Comparison of ENCODE assay signal across 9 cellular contexts in genomic region chr16:28623172-28623711, GRCh38. TPM values are rescaled to one million over a fixed set of nuclear protein-coding genes. Genes with fewer than 3 reads are reported as not detected.
DNase-seq lines count a peak whose midpoint lies in the region; ATAC-seq, FAIRE-seq and TF ChIP-seq lines count a peak whose summit lies in the region.
"Had no signal": no experiment of that assay in that cellular context is flagged by ENCODE, and none has a peak within 500 bp of the region (broad histone marks: within the 10 kb centered on the region; RNA-seq: fewer than 3 reads in every experiment).

No MANE protein-coding gene starts in this region.

- H3K4me2 ChIP-seq in GM23248 (ENCODE audit: unreplicated experiment) = no peak overlapping the region

- no peak overlapping the region for H3K9ac ChIP-seq in GM23248

- no peak for TF ChIP-seq POLR2A in H54 (IDR thresholded peaks at IDR 0.05; ENCODE audit: low read depth, low read length)

- no peak overlapping the region for H3K27ac ChIP-seq in GM23248
- H3K27ac ChIP-seq: SJSA1 had no signal

- no peaks in the 10 kb centered on the region; the same call in 1 of the 2 replicates for H3K27me3 ChIP-seq in GM23248 (replicated peaks; ENCODE audit: insufficient read depth)

- H3K27me3 Mint-ChIP-seq in glutamatergic neuron (ENCODE audit: unreplicated experiment) = peaks cover 2% of the 10 kb centered on the region

- H3K4me1 Mint-ChIP-seq in glutamatergic neuron (ENCODE audit: low read depth, unreplicated experiment) = no peaks in the 10 kb centered on the region

- ATAC-seq in GM19023 (IDR thresholded peaks at IDR 0.05; ENCODE audit: unreplicated experiment) (no peak), HG02610 (IDR thresholded peaks at IDR 0.05; ENCODE audit: unreplicated experiment) (no peak)

- in situ Hi-C loops in GM23248 (cut with MboI) = loop anchor here (10.0 kb wide), 1 partner anchor 48 kb away; no protein-coding TSS in a partner anchor

- H3K27ac Mint-ChIP-seq in glutamatergic neuron (ENCODE audit: unreplicated experiment) = no peak overlapping the region

- no peaks in the 10 kb centered on the region for H3F3A ChIP-seq in GM23248 (ENCODE audit: insufficient read depth)

- no peaks in the 10 kb centered on the region for H3K4me1 ChIP-seq in GM23248 (ENCODE audit: insufficient read depth)
- H3K4me1 ChIP-seq: SJSA1 had no signal

- no peaks in the 10 kb centered on the region for H3K9me3 ChIP-seq in GM23248 (ENCODE audit: low read depth)

- FAIRE-seq in H54 (lab: Jason Lieb, UNC) = no peak

- H3K36me3 Mint-ChIP-seq in glutamatergic neuron (ENCODE audit: unreplicated experiment) = no peaks in the 10 kb centered on the region

- H3K4me3 Mint-ChIP-seq in glutamatergic neuron (ENCODE audit: unreplicated experiment) = peak overlapping the region; percentile 52

- no peaks in the 10 kb centered on the region for H4K20me1 ChIP-seq in GM23248 (ENCODE audit: insufficient read depth)

- no peaks in the 10 kb centered on the region for H3K9me2 ChIP-seq in GM23248 (ENCODE audit: insufficient read depth)

- whole genome bisulfite sequencing in GM23248 (ENCODE audit: low coverage in 1 of 2, low lambda C conversion rate in 2 of 2, missing lambda C conversion rate in 2 of 2), 2 experiments = 6 to 7% methylated on average over 58 to 65 of the region's 68 CpGs

- no peaks in the 10 kb centered on the region for H3K9me3 Mint-ChIP-seq in glutamatergic neuron (ENCODE audit: unreplicated experiment)

- H2AFZ ChIP-seq in GM23248 = peak overlapping the region; percentile 68

- H3K4me3 ChIP-seq in GM23248 = peak overlapping the region; percentile 42
- H3K4me3 ChIP-seq: SJSA1 had no signal

- H3K36me3 ChIP-seq in GM23248 (ENCODE audit: low read depth) = no peaks in the 10 kb centered on the region
- H3K36me3 ChIP-seq: SJSA1 had no signal

- peak; percentile 53 for DNase-seq in GM23248
- DNase-seq in NOMO-1 treated with DMSO at 0.1 percent for 48 hours (lab: John Stamatoyannopoulos, UW; ENCODE audit: unreplicated experiment) = peak; percentile 55
- DNase-seq in activated T-helper 1 cell treated with anti-CD3 and anti-CD28 coated beads, Interleukin-2, amount 50 U/mL, for 16 hours (ENCODE audit: low read depth in 1 of 2, low spot score in 1 of 2) = peak; percentile 39 to 45
- no peak for DNase-seq in glutamatergic neuron
- DNase-seq in stimulated activated CD4-positive, alpha-beta T cell treated with anti-CD3 and anti-CD28 coated beads, Interleukin-12 subunit alpha, Interleukin-12 subunit beta, amount 100 ng/mL, for 4 hours = peak; percentile 67
- DNase-seq in H54 (ENCODE audit: insufficient read length, low spot score) = no peak

- H3K79me2 ChIP-seq in GM23248 (ENCODE audit: insufficient read depth) = no peaks in the 10 kb centered on the region

- no peak for TF ChIP-seq CTCF in glutamatergic neuron (IDR thresholded peaks at IDR 0.05; ENCODE audit: partially characterized antibody, unreplicated experiment)

RNA-seq across cellular contexts. Expression of gene SULT1A1, which starts 13.4 kb away (rescaled TPM):
- total RNA-seq in GM23248 (2014; rRNA removed; shearing (Covaris generic)) = not detected in 2 replicates
- polyA plus RNA-seq in GM23248 (2016; fragmentation: Nextera tagmentation; extraction: Ambion mirVana) = not detected in 2 replicates
- total RNA-seq in glutamatergic neuron (ENCODE audit: unreplicated experiment) = 0.54 TPM

RNA-seq across cellular contexts. Expression of gene NPIPB8, which starts 14.6 kb away (rescaled TPM):
- total RNA-seq in GM23248 (2014; rRNA removed; shearing (Covaris generic)) = not detected in 2 replicates
- polyA plus RNA-seq in GM23248 (2016; fragmentation: Nextera tagmentation; extraction: Ambion mirVana) = not detected in 2 replicates
- total RNA-seq in glutamatergic neuron (ENCODE audit: unreplicated experiment) = not detected
- total RNA-seq: SJSA1 had no signal

RNA-seq across cellular contexts. Expression of gene SULT1A2, which starts 26.4 kb away (rescaled TPM):
- total RNA-seq in GM23248 (2014; rRNA removed; shearing (Covaris generic)) = not detected in 2 replicates
- not detected in 2 replicates for polyA plus RNA-seq in GM23248 (2016; fragmentation: Nextera tagmentation; extraction: Ambion mirVana)
- not detected for total RNA-seq in glutamatergic neuron (ENCODE audit: unreplicated experiment)
- total RNA-seq: SJSA1 had no signal

Comparison
In these comparisons a context has a peak if more than half of its experiments do, and no peak if none do; other contexts are left out.
1. DNase-seq: peak in GM23248 (single experiment), NOMO-1 treated with DMSO at 0.1 percent for 48 hours (single experiment), activated T-helper 1 cell treated with anti-CD3 and anti-CD28 coated beads, Interleukin-2, amount 50 U/mL, for 16 hours (2 of 2) and stimulated activated CD4-positive, alpha-beta T cell treated with anti-CD3 and anti-CD28 coated beads, Interleukin-12 subunit alpha, Interleukin-12 subunit beta, amount 100 ng/mL, for 4 hours (single experiment); none in glutamatergic neuron (single experiment) and H54 (single experiment).